Comparison of ENCODE assay signal across 17 cellular contexts in genomic region chr6:117552618-117553017, GRCh38. TPM values are rescaled to one million over a fixed set of nuclear protein-coding genes. Genes with fewer than 3 reads are reported as not detected.
DNase-seq lines count a peak whose midpoint lies in the region; ATAC-seq, FAIRE-seq and TF ChIP-seq lines count a peak whose summit lies in the region.
"Had no signal": no experiment of that assay in that cellular context is flagged by ENCODE, and none has a peak within 500 bp of the region (broad histone marks: within the 10 kb centered on the region; RNA-seq: fewer than 3 reads in every experiment).

No MANE protein-coding gene starts in this region.

- no peak for TF ChIP-seq RAD21 in K562 (CRISPR knock-in tag; conservative IDR thresholded peaks at IDR 0.05 in 1 of 2, IDR thresholded peaks at IDR 0.05 in 1 of 2)

- H3K36me3 ChIP-seq in K562 (ENCODE audit: control insufficient read depth, insufficient read depth, low read length): no peaks in the 10 kb centered on the region
- peaks cover 11% of the 10 kb centered on the region for H3K36me3 ChIP-seq in osteoblast (ENCODE audit: insufficient read depth, low read length)

- BruUV-seq in K562 (replicated peaks; lab: Mats Ljungman, UMichigan): no TSS peak

- in situ Hi-C loops in K562 (cut with MboI): loop anchor here (5.0 to 10.0 kb wide), 2 partner anchors 70 to 98 kb away; partner anchors contain the start of gene DCBLD1

- CTCF ChIA-PET in K562 (lab: Yijun Ruan, JAX; ENCODE audit: low intra/inter-chr PET ratio): interaction anchor here (1.9 kb wide), 1 partner anchor 74 kb away, joined by 7 read pairs; no protein-coding TSS in a partner anchor

- no peaks in the 10 kb centered on the region for H3K9me1 ChIP-seq in K562 (ENCODE audit: control insufficient read depth, insufficient read depth, low read length)

- no peaks in the 10 kb centered on the region for H4K20me1 ChIP-seq in K562 (replicated peaks; ENCODE audit: control insufficient read depth, insufficient read depth, low read length)
- no peaks in the 10 kb centered on the region for H4K20me1 ChIP-seq in osteoblast (ENCODE audit: insufficient read depth, low read length)

- H3K27ac ChIP-seq in K562 (ENCODE audit: extremely low read depth, low read depth, low read length) (no peak overlapping the region), osteoblast (ENCODE audit: low read depth, low read length) (peak overlapping the region; percentile 23)

- ATAC-seq in K562: no peak
- ATAC-seq in stimulated activated naive CD8-positive, alpha-beta T cell treated with anti-CD3 and anti-CD28 coated beads, Interleukin-15, Interleukin-2, amounts not matched to agents 100 U/mL and 50 U/mL, for 24 hours: no peak
- ATAC-seq: CD8-positive, alpha-beta T cell; GM12878 had no signal

- H3K4me2 ChIP-seq in K562 (ENCODE audit: insufficient read depth, low read length) (no peak overlapping the region), osteoblast (ENCODE audit: insufficient read depth, low read length) (no peak overlapping the region)

- TF ChIP-seq POLR2A in K562 (conservative IDR thresholded peaks at IDR 0.05): no peak
- no peak for TF ChIP-seq POLR2A in lower leg skin (IDR thresholded peaks at IDR 0.05)

- H3K79me2 ChIP-seq in K562 (ENCODE audit: control insufficient read depth, insufficient read depth, low read length) (no peaks in the 10 kb centered on the region), osteoblast (ENCODE audit: insufficient read depth, low read length) (peaks cover 3% of the 10 kb centered on the region)

- DNase-seq in EH (ENCODE audit: low read depth) (peak; percentile 25), M059J (ENCODE audit: low read depth) (peak; percentile 47), K562 (ENCODE audit: extremely low read depth in 1 of 4, low spot score in 3 of 4) (no peak), osteoblast (ENCODE audit: insufficient read length, low spot score, missing footprints) (no peak), lower leg skin (ENCODE audit: low spot score in 2 of 2) (no peak), MV-4-11 (lab: John Stamatoyannopoulos, UW) (no peak)
- no peak for DNase-seq in stimulated activated CD4-positive, alpha-beta T cell treated with anti-CD3 and anti-CD28 coated beads, Interleukin-4, amount 100 ng/mL, for 1 hour
- no peak for DNase-seq in stimulated activated naive CD8-positive, alpha-beta T cell treated with anti-CD3 and anti-CD28 coated beads, Interleukin-15, Interleukin-2, amounts not matched to agents 100 U/mL and 50 U/mL, for 24 hours
- DNase-seq: CD8-positive, alpha-beta T cell; GDM1; NCI-H1417; NCI-H2029; NCI-H2171 treated with DMSO at 0.1 percent for 48 hours; NCI-H774; SHP77 treated with DMSO at 0.1 percent for 48 hours had no signal

- no peak overlapping the region for H3K9ac ChIP-seq in K562 (ENCODE audit: insufficient read depth in 1 of 2, low read depth in 2 of 2, low read length in 2 of 2)

- TF ChIP-seq CTCF in K562 (IDR thresholded peaks at IDR 0.05 in 2 of 3, conservative IDR thresholded peaks at IDR 0.05 in 1 of 3; ENCODE audit: insufficient read depth in 2 of 3, low read depth in 1 of 3, low read length in 3 of 3) (no peak), osteoblast (IDR thresholded peaks at IDR 0.05; ENCODE audit: extremely low read depth, low read depth, low read length) (no peak), lower leg skin (IDR thresholded peaks at IDR 0.05) (no peak)

- no peak for FAIRE-seq in K562 (lab: Jason Lieb, UNC)
- FAIRE-seq: GM12878 had no signal

- H2AFZ ChIP-seq in K562 (ENCODE audit: low read depth, low read length) (no peak overlapping the region), osteoblast (ENCODE audit: low read length) (no peak overlapping the region)

- H3K27me3 ChIP-seq in K562 (ENCODE audit: control insufficient read depth in 2 of 2, insufficient read depth in 2 of 2, low read length in 2 of 2) (no peaks in the 10 kb centered on the region), osteoblast (ENCODE audit: insufficient read depth, low read length) (no peaks in the 10 kb centered on the region)

- H3K4me1 ChIP-seq in K562 (replicated peaks in 1 of 2; ENCODE audit: control insufficient read depth in 2 of 2, insufficient read depth in 2 of 2, low read length in 2 of 2) (peaks cover 0 to 14% of the 10 kb centered on the region in 2 experiments; a peak in 2 of 5 replicates), osteoblast (ENCODE audit: insufficient read depth, low read length) (peaks cover 45% of the 10 kb centered on the region)

- intact Hi-C loops in K562 (cut with micrococcal nuclease): loop anchor here (5.0 kb wide), 1 partner anchor 580 kb away; no protein-coding TSS in a partner anchor
- intact Hi-C loops in lower leg skin (cut with DNase I; ENCODE audit: low total_unique reads): loop anchor here (1.0 kb wide), 1 partner anchor 34 kb away; no protein-coding TSS in a partner anchor

- H3K4me3 ChIP-seq in K562 (no peak overlapping the region), osteoblast (ENCODE audit: insufficient read depth, low read length) (no peak overlapping the region), lower leg skin (ENCODE audit: low read depth, poor library complexity, severe bottlenecking) (no peak overlapping the region)
- H3K4me3 ChIP-seq: GM12878, HAP-1 had no signal

- TF ChIP-seq EP300 in K562 (IDR thresholded peaks at IDR 0.05; ENCODE audit: low read length): no peak

- POLR2A ChIA-PET in K562 (lab: Yijun Ruan, JAX): interaction anchor here (0.6 to 0.9 kb wide), 2 partner anchors 21 to 103 kb away, joined by 3 to 5 read pairs; no protein-coding TSS in a partner anchor

- no peaks in the 10 kb centered on the region for H3K9me3 ChIP-seq in K562 (replicated peaks; ENCODE audit: control insufficient read depth, insufficient read depth, low read depth, low read length)
- H3K9me3 ChIP-seq in osteoblast (ENCODE audit: low read depth, low read length): no peaks in the 10 kb centered on the region
- H3K9me3 ChIP-seq: HAP-1 had no signal

- WGBS in K562 (ENCODE audit: insufficient coverage, low coverage, missing lambda C conversion rate): 31% methylated on average over 2 of the region's 2 CpGs
- WGBS in lower leg skin, 2 donors: 83 to 84% methylated on average over 2 of the region's 2 CpGs

TF ChIP-seq in K562, 482 proteins besides CTCF, POLR2A, EP300 and RAD21:
- no peak for TF ChIP-seq E2F5 (CRISPR knock-in tag; IDR thresholded peaks at IDR 0.05)
- TF ChIP-seq ZNF695 (CRISPR knock-in tag; IDR thresholded peaks at IDR 0.05): no peak
- TF ChIP-seq FOSL1 (tag; conservative IDR thresholded peaks at IDR 0.05): 0 out of 2 replicates have a peak, but pooled peaks have one; percentile 17
- TF ChIP-seq MTF1 (CRISPR knock-in tag; IDR thresholded peaks at IDR 0.05; ENCODE audit: borderline replicate concordance): no peak
- no peak for TF ChIP-seq ID3 (CRISPR knock-in tag; IDR thresholded peaks at IDR 0.05)
- TF ChIP-seq ID3 (tag; IDR thresholded peaks at IDR 0.05): no peak
- no peak for TF ChIP-seq CCAR2 (IDR thresholded peaks at IDR 0.05; ENCODE audit: low read depth, low read length)

RNA-seq across cellular contexts. Expression of gene GOPC, which starts 49.7 kb away (rescaled TPM):
- total RNA-seq in M059J (2014; rRNA removed; shearing (Covaris generic)): 23.0 and 37.7 TPM in 2 replicates
- 7.2 and 21.1 TPM in 2 replicates for total RNA-seq in K562 (2011; cell fraction: chromatin; rRNA removed; ENCODE audit: low replicate concordance)
- 5.7 and 7.8 TPM in 2 replicates for total RNA-seq in K562 (2011; cell fraction: nucleolus; rRNA removed)
- total RNA-seq in K562 (2011; cell fraction: nucleoplasm; rRNA removed): 10.5 and 16.4 TPM in 2 replicates
- total RNA-seq in K562 (2014; rRNA removed): 21.1 and 22.1 TPM in 2 replicates
- 32.2 and 35.0 TPM in 2 replicates for total RNA-seq in K562 (2014; rRNA removed; fragmentation: Illumina TruSeq; extraction: Trizol)
- 27.0 and 28.7 TPM in 2 replicates for total RNA-seq in K562 (2015; rRNA removed; fragmentation: Illumina TruSeq; extraction: Trizol)
- total RNA-seq in K562 (2021): 24.0 and 25.6 TPM in 2 replicates
- 17.0 and 28.8 TPM in 2 replicates for polyA plus RNA-seq in K562 (2011; rRNA removed)
- 5.2 and 7.1 TPM in 2 replicates for polyA plus RNA-seq in K562 (2011; cell fraction: cytosol; rRNA removed)
- polyA plus RNA-seq in K562 (2011; cell fraction: nucleus; rRNA removed): 16.7 and 19.5 TPM in 2 replicates
- polyA plus RNA-seq in K562 (2012): 15.0 and 20.3 TPM in 2 replicates
- polyA plus RNA-seq in K562 (2014; fragmentation: Illumina TruSeq; extraction: Trizol): 21.8 and 27.0 TPM in 2 replicates
- polyA plus RNA-seq in K562 (2014; fragmentation: Nextera tagmentation; extraction: Ambion mirVana): 10 to 100 TPM in 1 of 2 experiments, 1 to 10 TPM in 1; 10.0 to 12.2 TPM
- polyA plus RNA-seq in K562 (2014; rRNA removed): 24.2 and 27.3 TPM in 2 replicates
- 23.5 and 27.5 TPM in 2 replicates for polyA minus RNA-seq in K562 (2011; rRNA and poly(A)+ RNA removed)
- 11.5 and 13.2 TPM in 2 replicates for polyA minus RNA-seq in K562 (2011; cell fraction: cytosol; rRNA and poly(A)+ RNA removed)
- polyA minus RNA-seq in K562 (2011; cell fraction: nucleus; rRNA and poly(A)+ RNA removed): 18.0 and 23.9 TPM in 2 replicates
- 41.8 and 49.6 TPM in 2 replicates for total RNA-seq in osteoblast
- total RNA-seq in lower leg skin: 10 to 100 TPM; 20.2 to 24.7 (median 22.2) TPM

Comparison
In these comparisons a context has a peak if more than half of its experiments do, and no peak if none do; other contexts are left out.
1. DNase-seq: peak in EH (single experiment) and M059J (single experiment); none in K562 (0 of 4), osteoblast (single experiment), lower leg skin (0 of 2), stimulated activated CD4-positive, alpha-beta T cell treated with anti-CD3 and anti-CD28 coated beads, Interleukin-4, amount 100 ng/mL, for 1 hour (single experiment), MV-4-11 (single experiment) and stimulated activated naive CD8-positive, alpha-beta T cell treated with anti-CD3 and anti-CD28 coated beads, Interleukin-15, Interleukin-2, amounts not matched to agents 100 U/mL and 50 U/mL, for 24 hours (single experiment).